Comparison of ENCODE assay signal across 22 cellular contexts in genomic region chr1:27784664-27785063, GRCh38.
"Had no signal": no experiment of that assay in that cellular context is flagged by ENCODE, and none has a peak within 500 bp of the region (broad histone marks: within the 10 kb centered on the region; RNA-seq: fewer than 3 reads in every experiment).

No MANE protein-coding gene starts in this region.

- DNase-seq: activated CD4-positive, alpha-beta T cell treated with anti-CD3 and anti-CD28 coated beads for 36 hours; activated CD4-positive, CD25-positive, alpha-beta regulatory T cell; activated CD8-positive, alpha-beta memory T cell treated with anti-CD3 and anti-CD28 coated beads, Interleukin-2, amount 10 ng/mL, durations not matched to agents 7 days and 5 days; activated CD8-positive, alpha-beta T cell treated with anti-CD3 and anti-CD28 coated beads, Interleukin-2, amount 10 ng/mL, durations not matched to agents 7 days and 5 days; activated T-cell treated with anti-CD3 and anti-CD28 coated beads, Interleukin-2, amount 50 U/mL, for 48 hours; central memory CD4-positive, alpha-beta T cell; gastrocnemius medialis; hippocampal formation; left cardiac atrium; midbrain; naive thymus-derived CD4-positive, alpha-beta T cell; occipital lobe; psoas muscle; stimulated activated naive CD8-positive, alpha-beta T cell treated with anti-CD3 and anti-CD28 coated beads, Interleukin-15, Interleukin-2, amounts not matched to agents 100 U/mL and 50 U/mL, for 24 hours; substantia nigra had no signal

- H2AFZ ChIP-seq: neural progenitor cell, parathyroid adenoma had no signal

- ATAC-seq: activated CD4-positive, alpha-beta T cell treated with anti-CD3 and anti-CD28 coated beads for 36 hours; activated CD8-positive, alpha-beta memory T cell treated with anti-CD3 and anti-CD28 coated beads, Interleukin-2, amount 10 ng/mL, durations not matched to agents 7 days and 5 days; activated CD8-positive, alpha-beta T cell treated with anti-CD3 and anti-CD28 coated beads, Interleukin-2, amount 10 ng/mL, durations not matched to agents 7 days and 5 days; gastrocnemius medialis; left cardiac atrium; naive thymus-derived CD4-positive, alpha-beta T cell; psoas muscle; stimulated activated naive CD8-positive, alpha-beta T cell treated with anti-CD3 and anti-CD28 coated beads, Interleukin-15, Interleukin-2, amounts not matched to agents 100 U/mL and 50 U/mL, for 24 hours had no signal

- H3K4me2 ChIP-seq: neural progenitor cell had no signal

- H3K27ac Mint-ChIP-seq: activated CD4-positive, alpha-beta T cell treated with anti-CD3 and anti-CD28 coated beads for 36 hours; activated CD8-positive, alpha-beta memory T cell treated with anti-CD3 and anti-CD28 coated beads, Interleukin-2, amount 10 ng/mL, durations not matched to agents 7 days and 5 days; activated CD8-positive, alpha-beta T cell treated with anti-CD3 and anti-CD28 coated beads, Interleukin-2, amount 10 ng/mL, durations not matched to agents 7 days and 5 days; activated naive CD4-positive, alpha-beta T cell treated with anti-CD3 and anti-CD28 coated beads, Interleukin-2, amount 50 U/mL, for 24 hours; activated T-helper 2 cell treated with anti-CD3 and anti-CD28 coated beads, Interferon-gamma antibody, Interleukin-2, Interleukin-4, amounts not matched to agents 10 μg/mL and 5 μg/mL and 100 μg/mL, durations not matched to agents 14 hours and 24 hours and 36 hours; memory B cell; neural progenitor cell had no signal

- H3K36me3 ChIP-seq: breast epithelium, neural progenitor cell had no signal

- H3K27me3 ChIP-seq: breast epithelium, gastrocnemius medialis, neural progenitor cell had no signal

- H3K4me1 Mint-ChIP-seq: neural progenitor cell had no signal

- FAIRE-seq: keratinocyte had no signal

- H3K27ac ChIP-seq: neural progenitor cell, parathyroid adenoma, psoas muscle had no signal

- H3K9ac ChIP-seq: parathyroid adenoma had no signal

- H3K9me3 ChIP-seq: breast epithelium, gastrocnemius medialis, psoas muscle had no signal

- H3K4me3 Mint-ChIP-seq: activated CD4-positive, alpha-beta T cell treated with anti-CD3 and anti-CD28 coated beads for 36 hours; activated CD8-positive, alpha-beta memory T cell treated with anti-CD3 and anti-CD28 coated beads, Interleukin-2, amount 10 ng/mL, durations not matched to agents 7 days and 5 days; activated CD8-positive, alpha-beta T cell treated with anti-CD3 and anti-CD28 coated beads, Interleukin-2, amount 10 ng/mL, durations not matched to agents 7 days and 5 days; activated naive CD4-positive, alpha-beta T cell treated with anti-CD3 and anti-CD28 coated beads, Interleukin-2, amount 50 U/mL, for 24 hours; memory B cell; naive thymus-derived CD4-positive, alpha-beta T cell; neural progenitor cell had no signal

- H3K27me3 Mint-ChIP-seq: activated CD4-positive, alpha-beta T cell treated with anti-CD3 and anti-CD28 coated beads for 36 hours; activated CD8-positive, alpha-beta memory T cell treated with anti-CD3 and anti-CD28 coated beads, Interleukin-2, amount 10 ng/mL, durations not matched to agents 7 days and 5 days; activated naive CD4-positive, alpha-beta T cell treated with anti-CD3 and anti-CD28 coated beads, Interleukin-2, amount 50 U/mL, for 24 hours; memory B cell; naive thymus-derived CD4-positive, alpha-beta T cell had no signal

- H3K4me3 ChIP-seq: breast epithelium, gastrocnemius medialis, neural progenitor cell, psoas muscle had no signal

- H3K4me1 ChIP-seq: breast epithelium, neural progenitor cell had no signal

- H3K9me3 Mint-ChIP-seq: activated naive CD4-positive, alpha-beta T cell treated with anti-CD3 and anti-CD28 coated beads, Interleukin-2, amount 50 U/mL, for 24 hours; activated T-helper 2 cell treated with anti-CD3 and anti-CD28 coated beads, Interferon-gamma antibody, Interleukin-2, Interleukin-4, amounts not matched to agents 10 μg/mL and 5 μg/mL and 100 μg/mL, durations not matched to agents 14 hours and 24 hours and 36 hours; memory B cell; naive thymus-derived CD4-positive, alpha-beta T cell; neural progenitor cell had no signal
